In the genomic region with DNA sequence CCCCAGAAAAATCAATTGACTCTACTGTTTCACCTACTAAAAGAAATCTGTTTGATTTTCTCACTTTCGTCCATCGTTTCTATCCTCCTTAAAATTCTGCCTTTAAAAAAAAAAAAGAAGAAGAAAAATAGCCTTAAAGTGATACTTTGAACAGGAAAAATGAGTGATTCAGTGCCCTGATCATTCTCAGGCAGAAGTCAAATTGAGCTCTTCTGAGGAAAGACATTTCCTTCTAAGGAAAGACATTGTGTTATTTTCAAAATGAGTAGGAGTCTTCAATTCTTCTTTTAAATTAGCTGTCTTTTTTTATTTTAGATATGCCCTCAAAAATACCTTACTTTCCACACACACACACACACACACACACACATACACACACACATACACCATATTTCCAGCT, we compare ENCODE assay signal across 20 cellular contexts.
"Had no signal": no experiment of that assay in that cellular context is flagged by ENCODE, and none has a peak within 500 bp of the region (broad histone marks: within the 10 kb centered on the region; RNA-seq: fewer than 3 reads in every experiment).

No MANE protein-coding gene starts in this region.

- H3K27me3 ChIP-seq: breast epithelium, SJCRH30, tibial artery had no signal

- H3K27ac Mint-ChIP-seq: activated CD4-positive, alpha-beta T cell treated with anti-CD3 and anti-CD28 coated beads, Interleukin-2, amount 10 ng/mL, durations not matched to agents 7 days and 5 days; activated naive CD4-positive, alpha-beta T cell treated with anti-CD3 and anti-CD28 coated beads, Interleukin-2, amount 50 U/mL, for 24 hours; effector memory CD8-positive, alpha-beta T cell; immature natural killer cell; progenitor cell of endocrine pancreas had no signal

- H3K27ac ChIP-seq: breast epithelium, esophagus muscularis mucosa, hepatocyte, SJCRH30, spleen, tibial artery had no signal

- H3K4me1 ChIP-seq: breast epithelium, esophagus muscularis mucosa, spleen, tibial artery had no signal

- H3K9me3 Mint-ChIP-seq: activated CD4-positive, alpha-beta T cell treated with anti-CD3 and anti-CD28 coated beads, Interleukin-2, amount 10 ng/mL, durations not matched to agents 7 days and 5 days; activated naive CD4-positive, alpha-beta T cell treated with anti-CD3 and anti-CD28 coated beads, Interleukin-2, amount 50 U/mL, for 24 hours; central memory CD8-positive, alpha-beta T cell; effector memory CD8-positive, alpha-beta T cell; immature natural killer cell had no signal

- H3K4me3 Mint-ChIP-seq: activated CD4-positive, alpha-beta T cell treated with anti-CD3 and anti-CD28 coated beads, Interleukin-2, amount 10 ng/mL, durations not matched to agents 7 days and 5 days; activated naive CD4-positive, alpha-beta T cell treated with anti-CD3 and anti-CD28 coated beads, Interleukin-2, amount 50 U/mL, for 24 hours; central memory CD8-positive, alpha-beta T cell; effector memory CD8-positive, alpha-beta T cell; immature natural killer cell had no signal

- H3K9me3 ChIP-seq: breast epithelium, esophagus muscularis mucosa, SJCRH30, spleen, tibial artery had no signal

- H3K36me3 ChIP-seq: breast epithelium, esophagus muscularis mucosa, SJCRH30, spleen, tibial artery had no signal

- H3K4me3 ChIP-seq: breast epithelium, esophagus muscularis mucosa, hepatocyte, lung, SJCRH30, spleen, tibial artery had no signal

- DNase-seq: activated CD4-positive, alpha-beta T cell treated with anti-CD3 and anti-CD28 coated beads, Interleukin-2, amount 10 ng/mL, durations not matched to agents 7 days and 5 days; activated gamma-delta T cell; amniotic stem cell; effector memory CD8-positive, alpha-beta T cell; glutamatergic neuron; immature natural killer cell; naive thymus-derived CD4-positive, alpha-beta T cell; SJCRH30; spleen; stimulated activated CD4-positive, alpha-beta T cell treated with anti-CD3 and anti-CD28 coated beads, Interleukin-4, amount 100 ng/mL, for 1 hour; stimulated activated naive CD8-positive, alpha-beta T cell treated with anti-CD3 and anti-CD28 coated beads, Interleukin-15, Interleukin-2, amounts not matched to agents 100 U/mL and 50 U/mL, for 24 hours; tibial artery had no signal

- H3K27me3 Mint-ChIP-seq: activated naive CD4-positive, alpha-beta T cell treated with anti-CD3 and anti-CD28 coated beads, Interleukin-2, amount 50 U/mL, for 24 hours had no signal

- ATAC-seq: effector memory CD8-positive, alpha-beta T cell; left lobe of liver; naive thymus-derived CD4-positive, alpha-beta T cell had no signal
